Comparison of ENCODE assay signal across 13 cellular contexts in genomic region chr11:36300651-36301050, GRCh38. TPM values are rescaled to one million over a fixed set of nuclear protein-coding genes. Genes with fewer than 3 reads are reported as not detected.
DNase-seq lines count a peak whose midpoint lies in the region; ATAC-seq and TF ChIP-seq lines count a peak whose summit lies in the region.
"Had no signal": no experiment of that assay in that cellular context is flagged by ENCODE, and none has a peak within 500 bp of the region (broad histone marks: within the 10 kb centered on the region; RNA-seq: fewer than 3 reads in every experiment).

No MANE protein-coding gene starts in this region.

- peaks cover 0 to 32% (median 0%) of the 10 kb centered on the region in 4 donors for H3K4me1 ChIP-seq in Peyer's patch

- no peak for TF ChIP-seq POLR2A in Peyer's patch (IDR thresholded peaks at IDR 0.05)

- H3K27ac ChIP-seq in Peyer's patch, result peak overlapping the region in 1 of 4 donors; percentile 28
- H3K27ac ChIP-seq: BLaER1 treated with 17β-estradiol and CSF1 and Interleukin-3, amounts not matched to agents 10 nM and 100 nM had no signal

- H3K9me3 ChIP-seq in Peyer's patch, result no peaks in the 10 kb centered on the region
- H3K9me3 ChIP-seq: BLaER1 treated with 17β-estradiol and CSF1 and Interleukin-3, amounts not matched to agents 10 nM and 100 nM had no signal

- no peaks in the 10 kb centered on the region for H3K36me3 ChIP-seq in Peyer's patch
- H3K36me3 ChIP-seq: BLaER1 treated with 17β-estradiol and CSF1 and Interleukin-3, amounts not matched to agents 10 nM and 100 nM had no signal

- no peaks in the 10 kb centered on the region for H3K27me3 ChIP-seq in Peyer's patch
- H3K27me3 ChIP-seq: BLaER1 treated with 17β-estradiol and CSF1 and Interleukin-3, amounts not matched to agents 10 nM and 100 nM had no signal

- peak; percentile 87 for DNase-seq in DMS 273 (lab: John Stamatoyannopoulos, UW; ENCODE audit: unreplicated experiment)
- peak in 2 of 3 donors; percentile 80 to 85 for DNase-seq in Peyer's patch
- peak; percentile 70 for DNase-seq in fibroblast of peridontal ligament (ENCODE audit: extremely low read depth)
- DNase-seq in nucleus accumbens (lab: John Stamatoyannopoulos, UW), result peak in 38 of 56 donors; percentile 20 to 74 (median 46)
- no peak for DNase-seq in NCI-H1436 treated with DMSO at 0.1 percent for 48 hours (lab: John Stamatoyannopoulos, UW)
- DNase-seq in posterior vena cava (ENCODE audit: low spot score), result no peak
- DNase-seq in NCI-H774 (lab: John Stamatoyannopoulos, UW), result no peak
- DNase-seq: activated B cell treated with CpG ODN at 0.5 μM for 24 hours, activated gamma-delta T cell treated with Interleukin-2 at 50 U/mL for 16 hours, Karpas-422 had no signal

- no peak overlapping the region for H3K4me3 ChIP-seq in Peyer's patch
- H3K4me3 ChIP-seq: BLaER1 treated with 17β-estradiol and CSF1 and Interleukin-3, amounts not matched to agents 10 nM and 100 nM had no signal

- no peak for ATAC-seq in GM21390 (IDR thresholded peaks at IDR 0.05; ENCODE audit: unreplicated experiment)
- ATAC-seq: Panc1 had no signal

- intact Hi-C loops in posterior vena cava (cut with DNase I), result no loop called here

- no peak for TF ChIP-seq CTCF in Peyer's patch (IDR thresholded peaks at IDR 0.05)

RNA-seq across cellular contexts. Expression of gene PRR5L, which starts 4.6 kb away (rescaled TPM):
- total RNA-seq in Peyer's patch (100 to 1,000 TPM in 1 of 4 donors, 10 to 100 TPM in 3; 74.3 to 100 (median 89.9) TPM), posterior vena cava (10 to 100 TPM in 1 of 2 donors, 1 to 10 TPM in 1; 6.4 to 12.2 TPM)

RNA-seq across cellular contexts. Expression of gene COMMD9, which starts 11.4 kb away (rescaled TPM):
- 10 to 100 TPM; 41.3 to 68.5 (median 48.2) TPM for total RNA-seq in Peyer's patch
- 10 to 100 TPM; 37.3 to 39.1 TPM for total RNA-seq in posterior vena cava

Comparison
In these comparisons a context has a peak if more than half of its experiments do, and no peak if none do; other contexts are left out.
1. DNase-seq: peak in DMS 273 (single experiment), Peyer's patch (2 of 3), fibroblast of peridontal ligament (single experiment) and nucleus accumbens (38 of 56); none in NCI-H1436 treated with DMSO at 0.1 percent for 48 hours (single experiment), posterior vena cava (single experiment) and NCI-H774 (single experiment).
2. RNA of gene PRR5L, which starts 4.6 kb away (total RNA-seq): 74.3 to 100 TPM in Peyer's patch; 6.4 to 12.2 TPM in posterior vena cava; every median in the first group is over 4 times any median in the second.